32 cellular contexts compared by ENCODE assay signal in the genomic region with DNA sequence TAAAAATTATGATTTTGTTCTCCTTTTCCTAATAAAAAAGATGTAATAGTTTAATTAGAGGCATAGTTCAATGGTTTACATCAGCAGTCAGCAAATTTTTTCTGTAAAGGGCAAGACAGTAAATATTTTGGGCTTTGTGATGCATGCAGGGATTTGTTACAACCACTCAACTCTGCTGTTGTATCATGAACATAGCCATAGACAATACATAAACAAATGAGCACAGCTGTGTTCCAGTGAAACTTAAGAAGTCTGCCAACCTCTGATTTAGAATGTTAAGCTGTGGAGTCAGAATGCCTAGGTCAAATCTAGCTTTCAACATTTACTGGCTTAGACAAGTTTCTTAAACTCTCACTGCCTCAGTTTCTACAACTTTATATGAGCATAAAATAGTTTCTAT. TPM values are rescaled to one million over a fixed set of nuclear protein-coding genes. Genes with fewer than 3 reads are reported as not detected.
"Had no signal": no experiment of that assay in that cellular context is flagged by ENCODE, and none has a peak within 500 bp of the region (broad histone marks: within the 10 kb centered on the region; RNA-seq: fewer than 3 reads in every experiment).

No MANE protein-coding gene starts in this region.

- H3K4me3 Mint-ChIP-seq: activated CD4-positive, alpha-beta T cell treated with anti-CD3 and anti-CD28 coated beads, Interleukin-2, amount 10 ng/mL, durations not matched to agents 24 days and 14 days; activated CD8-positive, alpha-beta T cell treated with anti-CD3 and anti-CD28 coated beads, Interleukin-2, amount 10 ng/mL, durations not matched to agents 7 days and 5 days; activated naive CD4-positive, alpha-beta T cell treated with anti-CD3 and anti-CD28 coated beads, Interleukin-2, amount 10 ng/mL, durations not matched to agents 7 days and 5 days; activated naive CD8-positive, alpha-beta T cell; activated naive CD8-positive, alpha-beta T cell treated with anti-CD3 and anti-CD28 coated beads, Interleukin-2, amount 50 U/mL, for 24 hours; activated T-cell treated with anti-CD3 and anti-CD28 coated beads, Interleukin-2, amount 50 U/mL, for 24 hours; activated T-helper 1 cell treated with anti-CD3 and anti-CD28 coated beads, Interleukin-12 subunit alpha, Interleukin-12 subunit beta, Interleukin-2, Interleukin-4 antibody, amounts not matched to agents 30 ng/mL and 10 ng/mL and 1 ng/mL, durations not matched to agents 14 hours and 24 hours and 36 hours; T-helper 1 cell treated with Interleukin-12 subunit alpha and Interleukin-12 subunit beta and Interleukin-4 antibody, amounts not matched to agents 30 μg/mL and 1 μg/mL, for 36 hours; T-helper 2 cell treated with Interferon-gamma antibody and Interleukin-4, amounts not matched to agents 5 μg/mL and 100 μg/mL, for 36 hours had no signal

- H3K9me3 Mint-ChIP-seq: activated CD4-positive, alpha-beta T cell treated with anti-CD3 and anti-CD28 coated beads, Interleukin-2, amount 10 ng/mL, durations not matched to agents 24 days and 14 days; activated T-cell treated with anti-CD3 and anti-CD28 coated beads, Interleukin-2, amount 50 U/mL, for 24 hours; activated T-helper 1 cell treated with anti-CD3 and anti-CD28 coated beads, Interleukin-12 subunit alpha, Interleukin-12 subunit beta, Interleukin-2, Interleukin-4 antibody, amounts not matched to agents 30 ng/mL and 10 ng/mL and 1 ng/mL, durations not matched to agents 14 hours and 24 hours and 36 hours; T-helper 1 cell treated with Interleukin-12 subunit alpha and Interleukin-12 subunit beta and Interleukin-4 antibody, amounts not matched to agents 30 μg/mL and 1 μg/mL, for 36 hours; T-helper 2 cell treated with Interferon-gamma antibody and Interleukin-4, amounts not matched to agents 5 μg/mL and 100 μg/mL, for 36 hours had no signal

- DNase-seq: activated CD4-positive, alpha-beta T cell treated with anti-CD3 and anti-CD28 coated beads, Interleukin-2, amount 10 ng/mL, durations not matched to agents 24 days and 14 days; activated CD4-positive, alpha-beta T cell treated with anti-CD3 and anti-CD28 coated beads, Interleukin-2, amount 50 U/mL, for 4 hours; activated CD8-positive, alpha-beta T cell treated with anti-CD3 and anti-CD28 coated beads, Interleukin-2, amount 10 ng/mL, durations not matched to agents 7 days and 5 days; activated gamma-delta T cell treated with Interleukin-2 at 50 U/mL for 16 hours; activated naive CD4-positive, alpha-beta T cell treated with anti-CD3 and anti-CD28 coated beads, Interleukin-2, amount 10 ng/mL, durations not matched to agents 7 days and 5 days; activated naive CD8-positive, alpha-beta T cell treated with anti-CD3 and anti-CD28 coated beads, Interleukin-2, amount 50 U/mL, for 24 hours; activated T-cell treated with anti-CD3 and anti-CD28 coated beads, Interleukin-2, amount 50 U/mL, for 24 hours; amniotic stem cell; aorta; brain microvascular endothelial cell; central memory CD4-positive, alpha-beta T cell; NCI-H1105; NCI-H1417 treated with DMSO at 0.1 percent for 48 hours; NCI-H187 treated with DMSO at 0.1 percent for 48 hours; NCI-H2081; NCI-H2171; NCI-H510A; NCI-H526; NCI-H748 treated with DMSO at 0.1 percent for 48 hours; NK-92 treated with Interleukin-12 subunit alpha and Interleukin-12 subunit beta, amount 100 ng/mL, for 24 hours; PC-3; Peyer's patch; RPMI8226; SHP77 treated with DMSO at 0.1 percent for 48 hours; SK-N-SH had no signal

- H3K27ac Mint-ChIP-seq: activated CD4-positive, alpha-beta T cell treated with anti-CD3 and anti-CD28 coated beads, Interleukin-2, amount 10 ng/mL, durations not matched to agents 24 days and 14 days; activated CD8-positive, alpha-beta T cell treated with anti-CD3 and anti-CD28 coated beads, Interleukin-2, amount 10 ng/mL, durations not matched to agents 7 days and 5 days; activated naive CD4-positive, alpha-beta T cell treated with anti-CD3 and anti-CD28 coated beads, Interleukin-2, amount 10 ng/mL, durations not matched to agents 7 days and 5 days; activated naive CD8-positive, alpha-beta T cell; activated naive CD8-positive, alpha-beta T cell treated with anti-CD3 and anti-CD28 coated beads, Interleukin-2, amount 50 U/mL, for 24 hours; activated T-cell treated with anti-CD3 and anti-CD28 coated beads, Interleukin-2, amount 50 U/mL, for 24 hours; activated T-helper 1 cell treated with anti-CD3 and anti-CD28 coated beads, Interleukin-12 subunit alpha, Interleukin-12 subunit beta, Interleukin-2, Interleukin-4 antibody, amounts not matched to agents 30 ng/mL and 10 ng/mL and 1 ng/mL, durations not matched to agents 14 hours and 24 hours and 36 hours; T-helper 1 cell treated with Interleukin-12 subunit alpha and Interleukin-12 subunit beta and Interleukin-4 antibody, amounts not matched to agents 30 μg/mL and 1 μg/mL, for 36 hours; T-helper 2 cell treated with Interferon-gamma antibody and Interleukin-4, amounts not matched to agents 5 μg/mL and 100 μg/mL, for 36 hours had no signal

- H3K27me3 Mint-ChIP-seq: activated CD4-positive, alpha-beta T cell treated with anti-CD3 and anti-CD28 coated beads, Interleukin-2, amount 10 ng/mL, durations not matched to agents 24 days and 14 days; activated naive CD4-positive, alpha-beta T cell treated with anti-CD3 and anti-CD28 coated beads, Interleukin-2, amount 10 ng/mL, durations not matched to agents 7 days and 5 days; activated naive CD8-positive, alpha-beta T cell; activated naive CD8-positive, alpha-beta T cell treated with anti-CD3 and anti-CD28 coated beads, Interleukin-2, amount 50 U/mL, for 24 hours; activated T-cell treated with anti-CD3 and anti-CD28 coated beads, Interleukin-2, amount 50 U/mL, for 24 hours had no signal

- H3K36me3 Mint-ChIP-seq: activated naive CD4-positive, alpha-beta T cell treated with anti-CD3 and anti-CD28 coated beads, Interleukin-2, amount 10 ng/mL, durations not matched to agents 7 days and 5 days; activated naive CD8-positive, alpha-beta T cell had no signal

- ATAC-seq: activated CD8-positive, alpha-beta T cell treated with anti-CD3 and anti-CD28 coated beads, Interleukin-2, amount 10 ng/mL, durations not matched to agents 7 days and 5 days; activated naive CD8-positive, alpha-beta T cell treated with anti-CD3 and anti-CD28 coated beads, Interleukin-2, amount 50 U/mL, for 24 hours; K562; PC-3 had no signal

- H3K4me1 Mint-ChIP-seq: activated CD4-positive, alpha-beta T cell treated with anti-CD3 and anti-CD28 coated beads, Interleukin-2, amount 10 ng/mL, durations not matched to agents 24 days and 14 days; activated naive CD4-positive, alpha-beta T cell treated with anti-CD3 and anti-CD28 coated beads, Interleukin-2, amount 10 ng/mL, durations not matched to agents 7 days and 5 days; activated naive CD8-positive, alpha-beta T cell treated with anti-CD3 and anti-CD28 coated beads, Interleukin-2, amount 50 U/mL, for 24 hours had no signal

RNA-seq across cellular contexts. Expression of a gene that starts 31.6 kb away (rescaled TPM):
- total RNA-seq: activated CD4-positive, alpha-beta T cell treated with anti-CD3 and anti-CD28 coated beads, Interleukin-2, amount 10 ng/mL, durations not matched to agents 24 days and 14 days; activated CD8-positive, alpha-beta T cell treated with anti-CD3 and anti-CD28 coated beads, Interleukin-2, amount 10 ng/mL, durations not matched to agents 7 days and 5 days; activated T-helper 1 cell treated with anti-CD3 and anti-CD28 coated beads, Interleukin-12 subunit alpha, Interleukin-12 subunit beta, Interleukin-2, Interleukin-4 antibody, amounts not matched to agents 30 ng/mL and 10 ng/mL and 1 ng/mL, durations not matched to agents 14 hours and 24 hours and 36 hours; aorta; K562; MCF 10A; PC-3; Peyer's patch; SJSA1 had no signal
- polyA plus RNA-seq: aorta, K562, SK-N-SH had no signal
